8 cellular contexts compared by ENCODE assay signal in genomic region chr1:153967109-153967999, GRCh38. TPM values are rescaled to one million over a fixed set of nuclear protein-coding genes. Genes with fewer than 3 reads are reported as not detected.
DNase-seq lines count a peak whose midpoint lies in the region; ATAC-seq and TF ChIP-seq lines count a peak whose summit lies in the region.

Gene CREB3L4 (plus strand): TSS chr1:153967902. CDS start chr1:153968526, 624 bp downstream.

- peaks cover 9% of the 10 kb centered on the region for H3K4me1 ChIP-seq in foreskin keratinocyte
- peaks cover 24% of the 10 kb centered on the region for H3K4me1 ChIP-seq in neural progenitor cell

- H4K20me1 ChIP-seq in neural progenitor cell (ENCODE audit: low read depth): no peaks in the 10 kb centered on the region

- H3K4me1 Mint-ChIP-seq in neural progenitor cell: peaks cover 55% of the 10 kb centered on the region

- H3K9ac ChIP-seq in neural progenitor cell: peak within 1 kb of the TSS; percentile 47

- H3K27ac Mint-ChIP-seq in neural progenitor cell: peak within 1 kb of the TSS; percentile 99

- peak within 1 kb of the TSS; percentile 77 for H2AFZ ChIP-seq in neural progenitor cell (replicated peaks)

- H3K4me3 Mint-ChIP-seq in neural progenitor cell: peak within 1 kb of the TSS; percentile 96

- peak within 1 kb of the TSS; percentile 69 for H3K27ac ChIP-seq in foreskin keratinocyte
- peak within 1 kb of the TSS; percentile 94 for H3K27ac ChIP-seq in neural progenitor cell

- H3K36me3 ChIP-seq in MG63 (peaks cover 5% of the 10 kb centered on the region), neural progenitor cell (no peaks in the 10 kb centered on the region)

- H3K36me3 Mint-ChIP-seq in neural progenitor cell: peaks cover 10% of the 10 kb centered on the region

- H3K4me3 ChIP-seq in MG63 (peak within 1 kb of the TSS; percentile 63), neural progenitor cell (peak within 1 kb of the TSS; percentile 64)

- peaks cover 48% of the 10 kb centered on the region for H3F3A ChIP-seq in neural progenitor cell (ENCODE audit: low read depth)

- TF ChIP-seq CTCF in foreskin keratinocyte (conservative IDR thresholded peaks at IDR 0.05) (peak; percentile 62), neural progenitor cell (IDR thresholded peaks at IDR 0.05) (peak; percentile 55)

- H3K27me3 ChIP-seq in MG63: no peaks in the 10 kb centered on the region
- H3K27me3 ChIP-seq in foreskin keratinocyte: no peaks in the 10 kb centered on the region
- H3K27me3 ChIP-seq in neural progenitor cell: no peaks in the 10 kb centered on the region

- peaks cover 53% of the 10 kb centered on the region for H3K79me2 ChIP-seq in neural progenitor cell (ENCODE audit: low read depth)

- peak; percentile 69 for ATAC-seq in foreskin keratinocyte

- peak within 1 kb of the TSS; percentile 98 for H3K4me2 ChIP-seq in neural progenitor cell

- no peaks in the 10 kb centered on the region for H3K9me3 Mint-ChIP-seq in neural progenitor cell

- peak; percentile 92 for DNase-seq in GM03348 (ENCODE audit: low spot score)
- DNase-seq in HCEC 1CT: peak; percentile 97
- peak; percentile 98 for DNase-seq in MG63
- DNase-seq in SHP77 (lab: John Stamatoyannopoulos, UW): peak; percentile 99
- DNase-seq in activated gamma-delta T cell treated with anti-CD3 and anti-CD28 coated beads, Interleukin-2, amount 50 U/mL, for 16 hours (ENCODE audit: low read depth): peak; percentile 80
- peak; percentile 92 to 96 for DNase-seq in foreskin keratinocyte
- peak; percentile 97 for DNase-seq in neural progenitor cell (ENCODE audit: low spot score)
- DNase-seq in superior temporal gyrus (ENCODE audit: extremely low spot score): peak; percentile 99

- H3K27me3 Mint-ChIP-seq in neural progenitor cell (ENCODE audit: insufficient read depth, low read depth): no peaks in the 10 kb centered on the region

- H3K9me3 ChIP-seq in MG63 (no peaks in the 10 kb centered on the region), neural progenitor cell (ENCODE audit: low read depth) (no peaks in the 10 kb centered on the region)

RNA-seq across cellular contexts. Expression of gene CREB3L4, which starts in this region (rescaled TPM):
- total RNA-seq in MG63 (2014; rRNA removed; shearing (Covaris generic); ENCODE audit: low replicate concordance): 12.8 and 35.3 TPM in 2 replicates
- total RNA-seq in foreskin keratinocyte (9.8 and 11.5 TPM in 2 replicates), neural progenitor cell (ENCODE audit: low replicate concordance) (33.8 and 39.7 TPM in 2 replicates)
- 9.3 and 9.8 TPM in 2 replicates for polyA plus RNA-seq in foreskin keratinocyte

Comparison
In these comparisons a context has a peak if more than half of its experiments do, and no peak if none do; other contexts are left out.
1. Peak in every context shown above with its lines: DNase-seq, ATAC-seq, H3K4me3 ChIP-seq and H3K27ac ChIP-seq.